Comparison of ENCODE assay signal across 17 cellular contexts in the genomic region with DNA sequence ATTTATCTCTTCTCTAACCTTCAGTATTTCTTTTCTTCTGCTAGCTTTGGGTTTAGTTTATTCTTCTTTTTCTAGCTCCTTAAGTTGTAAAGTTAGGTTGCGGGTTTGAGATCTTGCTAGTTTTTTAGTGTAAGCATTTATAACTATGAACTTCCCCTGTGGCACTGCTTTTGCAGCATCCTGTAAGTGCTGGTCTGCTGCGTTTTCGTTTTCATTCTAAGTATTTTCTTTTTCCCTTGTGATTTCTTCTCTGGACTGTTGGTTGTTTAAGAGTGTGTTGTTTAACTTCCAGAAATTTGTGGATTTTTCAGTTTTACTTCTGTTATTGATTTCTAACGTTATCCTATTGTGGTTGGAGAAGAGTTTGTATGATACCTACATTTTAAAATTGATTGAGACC.
"Had no signal": no experiment of that assay in that cellular context is flagged by ENCODE, and none has a peak within 500 bp of the region (broad histone marks: within the 10 kb centered on the region; RNA-seq: fewer than 3 reads in every experiment).

No MANE protein-coding gene starts in this region.

- H2AFZ ChIP-seq: neural progenitor cell had no signal

- ATAC-seq: activated CD4-positive, CD25-positive, alpha-beta regulatory T cell treated with anti-CD3 and anti-CD28 coated beads, Interleukin-2, amount 50 U/mL, for 24 hours; effector memory CD8-positive, alpha-beta T cell; left ventricle myocardium superior; T-helper 17 cell had no signal

- H3K27me3 ChIP-seq: ovary, tibial nerve, vagina had no signal

- H3K9me3 Mint-ChIP-seq: effector memory CD8-positive, alpha-beta T cell had no signal

- H3K9me3 ChIP-seq: ovary, vagina had no signal

- H3K4me1 ChIP-seq: neural progenitor cell, tibial nerve, vagina had no signal

- H3K4me3 ChIP-seq: neural progenitor cell, ovary, SK-N-MC, tibial nerve, vagina had no signal

- DNase-seq: activated naive CD4-positive, alpha-beta T cell treated with anti-CD3 and anti-CD28 coated beads, Interleukin-2, amount 50 U/mL, for 16 hours; activated T-cell treated with anti-CD3 and anti-CD28 coated beads, Interleukin-2, amount 50 U/mL, for 48 hours; anterior cingulate cortex; cerebellar nuclear complex; effector memory CD8-positive, alpha-beta T cell; hippocampal formation; left ventricle myocardium superior; ovary; stimulated activated CD4-positive, alpha-beta T cell treated with anti-CD3 and anti-CD28 coated beads, Interleukin-2, amount 100 ng/mL, for 48 hours; T-helper 17 cell had no signal

- H3K4me3 Mint-ChIP-seq: dendritic cell treated with granulocyte-macrophage colony-stimulating factor and Interleukin-4, amounts not matched to agents 40 ng/mL and 50 ng/mL, for 4 days; effector memory CD8-positive, alpha-beta T cell; neural progenitor cell had no signal

- H3K27ac Mint-ChIP-seq: dendritic cell treated with granulocyte-macrophage colony-stimulating factor and Interleukin-4, amounts not matched to agents 40 ng/mL and 50 ng/mL, for 4 days; T-helper 17 cell had no signal

- H3K36me3 ChIP-seq: neural progenitor cell, ovary, vagina had no signal

- H3K4me2 ChIP-seq: neural progenitor cell had no signal

- H3K4me1 Mint-ChIP-seq: neural progenitor cell had no signal

- H3K27me3 Mint-ChIP-seq: effector memory CD8-positive, alpha-beta T cell had no signal

- H3K27ac ChIP-seq: epithelial cell of prostate, neural progenitor cell, ovary, SK-N-MC, tibial nerve, vagina had no signal

- H3K9ac ChIP-seq: neural progenitor cell had no signal
